In genomic region chr3:37054370-37054769, GRCh38 we compare ENCODE assay signal across 8 cellular contexts.
A peak's percentile ranks its signal among the peaks of the same experiment; 100 is the strongest.
DNase-seq lines count a peak whose midpoint lies in the region; ATAC-seq and TF ChIP-seq lines count a peak whose summit lies in the region.

No MANE protein-coding gene starts in this region.

- DNase-seq in HFF-Myc (ENCODE audit: extremely low read depth, low read depth) (peak; percentile 16), NOMO-1 treated with DMSO at 0.1 percent for 48 hours (lab: John Stamatoyannopoulos, UW; ENCODE audit: unreplicated experiment) (peak; percentile 59), fibroblast of villous mesenchyme (ENCODE audit: low read depth) (peak; percentile 57), superior temporal gyrus (ENCODE audit: extremely low spot score) (peak; percentile 51), SW480 (ENCODE audit: low spot score) (no peak), HK-2 (ENCODE audit: unreplicated experiment) (no peak), HuH-7.5 (ENCODE audit: low spot score) (no peak)

- H3K4me3 ChIP-seq in HFF-Myc (replicated peaks; ENCODE audit: low read depth, low read length) (no peak overlapping the region), fibroblast of villous mesenchyme (ENCODE audit: low read depth, low read length) (no peak overlapping the region)

- TF ChIP-seq CTCF in HFF-Myc (IDR thresholded peaks at IDR 0.05; ENCODE audit: low read depth, low read length, missing control alignments) = no peak
- no peak for TF ChIP-seq CTCF in fibroblast of villous mesenchyme (IDR thresholded peaks at IDR 0.05; ENCODE audit: insufficient read depth, low read depth, low read length)

- peak; percentile 60 for ATAC-seq in GM18517 (IDR thresholded peaks at IDR 0.05; ENCODE audit: unreplicated experiment)

Comparison
In these comparisons a context has a peak if more than half of its experiments do, and no peak if none do; other contexts are left out.
1. DNase-seq: peak in HFF-Myc (single experiment), NOMO-1 treated with DMSO at 0.1 percent for 48 hours (single experiment), fibroblast of villous mesenchyme (single experiment) and superior temporal gyrus (single experiment); none in SW480 (single experiment), HK-2 (single experiment) and HuH-7.5 (single experiment).